ENCODE assay signal across 13 cellular contexts in genomic region chr2:98519156-98519555, GRCh38.
DNase-seq lines count a peak whose midpoint lies in the region; ATAC-seq and TF ChIP-seq lines count a peak whose summit lies in the region.
"Had no signal": no experiment of that assay in that cellular context is flagged by ENCODE, and none has a peak within 500 bp of the region (broad histone marks: within the 10 kb centered on the region; RNA-seq: fewer than 3 reads in every experiment).

No MANE protein-coding gene starts in this region.

- no peak overlapping the region for H3K56ac ChIP-seq in H9 (ENCODE audit: insufficient read length, low read depth, low read length)

- H3K27me3 Mint-ChIP-seq in activated CD4-positive, alpha-beta T cell treated with anti-CD3 and anti-CD28 coated beads for 36 hours: no peaks in the 10 kb centered on the region
- H3K27me3 Mint-ChIP-seq in H9 (ENCODE audit: low read depth): no peaks in the 10 kb centered on the region
- H3K27me3 Mint-ChIP-seq in effector memory CD8-positive, alpha-beta T cell: no peaks in the 10 kb centered on the region

- DNase-seq in activated CD4-positive, alpha-beta T cell treated with anti-CD3 and anti-CD28 coated beads for 36 hours: no peak
- no peak for DNase-seq in activated CD4-positive, alpha-beta T cell treated with anti-CD3 and anti-CD28 coated beads for 1 hour
- no peak for DNase-seq in H9
- DNase-seq in effector memory CD8-positive, alpha-beta T cell: no peak
- peak; percentile 48 for DNase-seq in osteoblast (ENCODE audit: insufficient read length, low spot score, missing footprints)
- DNase-seq in SW 1271 (lab: John Stamatoyannopoulos, UW): no peak
- DNase-seq in posterior vena cava (ENCODE audit: low spot score): no peak
- DNase-seq in mesenteric fat pad (ENCODE audit: low spot score): no peak
- DNase-seq: ACHN; COR-L47; cortex of kidney; NCI-H774; stimulated activated CD4-positive, alpha-beta T cell treated with anti-CD3 and anti-CD28 coated beads, Interleukin-4, amount 100 ng/mL, for 24 hours had no signal

- H3K36me3 Mint-ChIP-seq in activated CD4-positive, alpha-beta T cell treated with anti-CD3 and anti-CD28 coated beads for 36 hours (ENCODE audit: low read depth): peaks cover 11% of the 10 kb centered on the region
- peaks cover 7 to 26% (median 23%) of the 10 kb centered on the region in 3 experiments; a peak in 6 of 7 replicates for H3K36me3 Mint-ChIP-seq in H9 (ENCODE audit: insufficient read depth in 1 of 3, low read depth in 3 of 3)
- H3K36me3 Mint-ChIP-seq in effector memory CD8-positive, alpha-beta T cell (ENCODE audit: insufficient read depth): peaks cover 37% of the 10 kb centered on the region

- no peak overlapping the region for H3K27ac Mint-ChIP-seq in activated CD4-positive, alpha-beta T cell treated with anti-CD3 and anti-CD28 coated beads for 36 hours
- H3K27ac Mint-ChIP-seq in H9: peak overlapping the region in 2 of 3 experiments; percentile 23 to 72; a peak in 2 of 7 replicates
- H3K27ac Mint-ChIP-seq in effector memory CD8-positive, alpha-beta T cell: peak overlapping the region; percentile 65 to 84

- intact Hi-C loops in activated CD4-positive, alpha-beta T cell treated with anti-CD3 and anti-CD28 coated beads for 36 hours (cut with DNase I, micrococcal nuclease): loop anchor here in 1 of 2 experiments (5.0 kb wide), 1 partner anchor 72 kb away; no protein-coding TSS in a partner anchor
- intact Hi-C loops in posterior vena cava (cut with DNase I): no loop called here

- H4K91ac ChIP-seq in H9 (ENCODE audit: insufficient read length, low read depth, low read length): no peak overlapping the region

- H3K4me3 ChIP-seq in osteoblast (ENCODE audit: insufficient read depth, low read length): no peak overlapping the region

- no peak overlapping the region for H2BK120ac ChIP-seq in H9 (ENCODE audit: low read depth, low read length, poor library complexity, severe bottlenecking)

- H3T11ph ChIP-seq in H9 (ENCODE audit: low read length): no peak overlapping the region

- no peaks in the 10 kb centered on the region for H3K79me1 ChIP-seq in H9 (ENCODE audit: insufficient read depth, low read depth, low read length, poor library complexity, severe bottlenecking)

- no peaks in the 10 kb centered on the region for H3K23me2 ChIP-seq in H9 (ENCODE audit: insufficient read length, low read depth, low read length, poor library complexity, severe bottlenecking)

- H3K36me3 ChIP-seq in osteoblast (ENCODE audit: insufficient read depth, low read length): no peaks in the 10 kb centered on the region

- peaks cover 44% of the 10 kb centered on the region for H3K4me1 Mint-ChIP-seq in activated CD4-positive, alpha-beta T cell treated with anti-CD3 and anti-CD28 coated beads for 36 hours
- H3K4me1 Mint-ChIP-seq in H9: peaks cover 27 to 30% of the 10 kb centered on the region in 2 experiments
- peaks cover 35 to 59% of the 10 kb centered on the region in 2 donors for H3K4me1 Mint-ChIP-seq in effector memory CD8-positive, alpha-beta T cell (ENCODE audit: low read depth in 2 of 2)

- no peaks in the 10 kb centered on the region for H3K27me3 ChIP-seq in H9 (ENCODE audit: insufficient read depth, low read length)
- no peaks in the 10 kb centered on the region for H3K27me3 ChIP-seq in osteoblast (ENCODE audit: insufficient read depth, low read length)

- H3K18ac ChIP-seq in H9 (ENCODE audit: insufficient read length, low read depth, low read length): no peak overlapping the region

- CTCF ChIA-PET in activated CD4-positive, alpha-beta T cell treated with anti-CD3 and anti-CD28 coated beads for 36 hours (lab: Charles Lee): interaction anchor here (0.7 to 2.8 kb wide), 7 partner anchors 11 to 751 kb away, joined by 3 to 22 read pairs (median 3); no protein-coding TSS in a partner anchor

- H3K14ac ChIP-seq in H9 (ENCODE audit: insufficient read depth, low read length): no peak overlapping the region

- H2AFZ ChIP-seq in H9 (ENCODE audit: low read length): no peak overlapping the region
- H2AFZ ChIP-seq in osteoblast (ENCODE audit: low read length): no peak overlapping the region

- no peaks in the 10 kb centered on the region for H3K9me3 Mint-ChIP-seq in activated CD4-positive, alpha-beta T cell treated with anti-CD3 and anti-CD28 coated beads for 36 hours (ENCODE audit: low read depth)
- H3K9me3 Mint-ChIP-seq in H9: no peaks in the 10 kb centered on the region
- H3K9me3 Mint-ChIP-seq in effector memory CD8-positive, alpha-beta T cell: no peaks in the 10 kb centered on the region

- H3K4me2 ChIP-seq in H9 (ENCODE audit: insufficient read depth, insufficient read length, low read length) (no peak overlapping the region), osteoblast (ENCODE audit: insufficient read depth, low read length) (no peak overlapping the region)

- no peak overlapping the region for H2BK20ac ChIP-seq in H9 (ENCODE audit: low read depth, low read length, poor library complexity, severe bottlenecking)

- no CpG with 5 or more reads among the region's 6 CpGs for WGBS in H9 (ENCODE audit: extremely low coverage, insufficient read length, low lambda C conversion rate)

- H3K9me3 ChIP-seq in H9 (ENCODE audit: control insufficient read depth, low read depth, low read length) (no peaks in the 10 kb centered on the region), osteoblast (ENCODE audit: low read depth, low read length) (no peaks in the 10 kb centered on the region)

- H3K4me3 Mint-ChIP-seq in activated CD4-positive, alpha-beta T cell treated with anti-CD3 and anti-CD28 coated beads for 36 hours: no peak overlapping the region
- H3K4me3 Mint-ChIP-seq in H9: no peak overlapping the region
- no peak overlapping the region for H3K4me3 Mint-ChIP-seq in effector memory CD8-positive, alpha-beta T cell

- TF ChIP-seq CTCF in H9 (conservative IDR thresholded peaks at IDR 0.05): no peak
- TF ChIP-seq CTCF in osteoblast (IDR thresholded peaks at IDR 0.05; ENCODE audit: extremely low read depth, low read depth, low read length): no peak

- H3K4me1 ChIP-seq in H9 (ENCODE audit: insufficient read depth, low read length) (no peaks in the 10 kb centered on the region), osteoblast (ENCODE audit: insufficient read depth, low read length) (peaks cover 5% of the 10 kb centered on the region)

- no peak overlapping the region for H3K9ac ChIP-seq in H9 (ENCODE audit: extremely low read depth, insufficient read length, low read length)

- POLR2A ChIA-PET in activated CD4-positive, alpha-beta T cell treated with anti-CD3 and anti-CD28 coated beads for 36 hours (lab: Charles Lee): interaction anchor here (0.9 kb wide), 1 partner anchor 12 kb away, joined by 3 read pairs; no protein-coding TSS in a partner anchor

- H3K79me2 ChIP-seq in H9 (ENCODE audit: insufficient read depth, low read length) (no peaks in the 10 kb centered on the region), osteoblast (ENCODE audit: insufficient read depth, low read length) (peaks cover 9% of the 10 kb centered on the region)

- no peak overlapping the region for H4K8ac ChIP-seq in H9 (replicated peaks; ENCODE audit: insufficient read length, low read depth, low read length)

- H4K5ac ChIP-seq in H9 (ENCODE audit: insufficient read length, low read depth, low read length): no peak overlapping the region

- H2BK12ac ChIP-seq in H9 (ENCODE audit: insufficient read length, low read depth, low read length): no peak overlapping the region

- no peak overlapping the region for H2BK15ac ChIP-seq in H9 (ENCODE audit: low read depth, low read length)

- no peak overlapping the region for H2AK5ac ChIP-seq in H9 (ENCODE audit: insufficient read length, low read length)

- no peaks in the 10 kb centered on the region for H4K20me1 ChIP-seq in H9 (ENCODE audit: control insufficient read depth, insufficient read depth, insufficient read length)
- peaks cover 7% of the 10 kb centered on the region for H4K20me1 ChIP-seq in osteoblast (ENCODE audit: insufficient read depth, low read length)

- no peak overlapping the region for H3K4ac ChIP-seq in H9 (ENCODE audit: low read depth, low read length)

- H2BK5ac ChIP-seq in H9 (ENCODE audit: insufficient read length, low read length): no peak overlapping the region

- peak; percentile 37 for ATAC-seq in activated CD4-positive, alpha-beta T cell treated with anti-CD3 and anti-CD28 coated beads for 36 hours
- no peak for ATAC-seq in effector memory CD8-positive, alpha-beta T cell (replicated peaks)

- no peak overlapping the region for H3K23ac ChIP-seq in H9 (ENCODE audit: insufficient read length, low read depth, low read length)

- H3K27ac ChIP-seq in H9 (ENCODE audit: insufficient read length, low read depth, low read length): no peak overlapping the region
- no peak overlapping the region for H3K27ac ChIP-seq in osteoblast (ENCODE audit: low read depth, low read length)
